30 cellular contexts compared by ENCODE assay signal in the genomic region with DNA sequence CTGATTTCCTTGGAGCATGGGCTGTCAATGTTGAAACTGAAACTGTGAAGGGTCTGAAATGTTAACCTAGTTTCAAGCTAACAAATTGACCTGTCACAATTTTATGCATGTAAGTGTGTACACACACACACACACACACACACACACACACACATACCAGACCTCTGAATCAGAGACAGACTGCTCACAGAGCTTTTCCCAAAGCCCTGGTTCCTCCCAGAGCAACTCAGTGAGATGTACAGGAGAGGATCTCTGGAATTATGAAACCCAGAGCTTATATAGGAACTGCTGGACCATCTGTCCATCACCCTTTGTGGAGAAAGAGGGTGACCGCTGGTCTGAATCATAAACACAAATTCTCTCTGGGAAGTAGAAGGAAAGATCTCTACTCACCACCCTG.
DNase-seq lines count a peak whose midpoint lies in the region; ATAC-seq and TF ChIP-seq lines count a peak whose summit lies in the region.
"Had no signal": no experiment of that assay in that cellular context is flagged by ENCODE, and none has a peak within 500 bp of the region (broad histone marks: within the 10 kb centered on the region; RNA-seq: fewer than 3 reads in every experiment).

No MANE protein-coding gene starts in this region.

- intact Hi-C loops in IMR-90 (cut with micrococcal nuclease), result loop anchor here (10.0 kb wide), 1 partner anchor 428 kb away; the partner anchor contains the start of gene FRMPD4
- intact Hi-C loops in esophagus muscularis mucosa (cut with DNase I), result no loop called here

- dilution Hi-C loops in IMR-90 (cut with HindIII; ENCODE audit: low sequenced_read_pairs, unreplicated experiment), result no loop called here

- H3K23ac ChIP-seq in IMR-90 (ENCODE audit: low read depth, low read length), result no peak overlapping the region

- H2BK15ac ChIP-seq in IMR-90 (ENCODE audit: low read depth, low read length), result no peak overlapping the region

- no peak overlapping the region for H4K5ac ChIP-seq in IMR-90 (ENCODE audit: low read depth, low read length)

- no peak overlapping the region for H3K9ac ChIP-seq in IMR-90 (ENCODE audit: low read depth, low read length)
- H3K9ac ChIP-seq: BLaER1 treated with 17β-estradiol and CSF1 and Interleukin-3, amounts not matched to agents 10 nM and 100 nM had no signal

- TF ChIP-seq CTCF in IMR-90 (conservative IDR thresholded peaks at IDR 0.05; ENCODE audit: low read depth, low read length) (no peak), cardiac fibroblast (IDR thresholded peaks at IDR 0.05; ENCODE audit: low read depth, low read length) (no peak), esophagus muscularis mucosa (IDR thresholded peaks at IDR 0.05) (no peak)

- no peak overlapping the region for H3K14ac ChIP-seq in IMR-90 (replicated peaks; ENCODE audit: low read depth, low read length)

- H3K36me3 ChIP-seq in IMR-90 (ENCODE audit: control insufficient read depth, insufficient read depth, low read length) (no peaks in the 10 kb centered on the region), esophagus muscularis mucosa (no peaks in the 10 kb centered on the region)
- H3K36me3 ChIP-seq: BLaER1 treated with 17β-estradiol and CSF1 and Interleukin-3, amounts not matched to agents 10 nM and 100 nM; neutrophil; upper lobe of right lung had no signal

- no peak overlapping the region for H2AFZ ChIP-seq in IMR-90 (replicated peaks; ENCODE audit: low read length, poor library complexity)

- H3K4me2 ChIP-seq in IMR-90 (ENCODE audit: low read depth, low read length), result no peak overlapping the region
- H3K4me2 ChIP-seq: A549; BLaER1 treated with 17β-estradiol and CSF1 and Interleukin-3, amounts not matched to agents 10 nM and 100 nM had no signal

- ATAC-seq in IMR-90 (ENCODE audit: low read depth) (peak; percentile 48; the same call in 1 of the 2 replicates), HG03460 (IDR thresholded peaks at IDR 0.05; ENCODE audit: unreplicated experiment) (no peak)
- ATAC-seq: A549; activated T-helper 17 cell treated with anti-CD3 and anti-CD28 coated beads, Interleukin-2, amount 50 U/mL, for 72 hours; HepG2; left colon; psoas muscle; Right ventricle myocardium inferior; upper lobe of right lung had no signal

- H2AK5ac ChIP-seq in IMR-90 (ENCODE audit: low read depth, low read length), result no peak overlapping the region

- H3K27me3 ChIP-seq in IMR-90 (ENCODE audit: control insufficient read depth, insufficient read depth, low read length) (no peaks in the 10 kb centered on the region), esophagus muscularis mucosa (no peaks in the 10 kb centered on the region)
- H3K27me3 ChIP-seq: neutrophil, upper lobe of right lung had no signal

- H4K8ac ChIP-seq in IMR-90 (ENCODE audit: low read depth in 2 of 2, low read length in 2 of 2), result no peak overlapping the region

- H3K56ac ChIP-seq in IMR-90 (ENCODE audit: extremely low read depth, insufficient read depth, low read length), result no peak overlapping the region

- H3K9me3 ChIP-seq in IMR-90 (ENCODE audit: control insufficient read depth, insufficient read depth, low read length), result no peaks in the 10 kb centered on the region
- no peaks in the 10 kb centered on the region for H3K9me3 ChIP-seq in esophagus muscularis mucosa
- H3K9me3 ChIP-seq: A549, Caco-2, neutrophil, upper lobe of right lung had no signal

- no peak overlapping the region for H2AK9ac ChIP-seq in IMR-90 (replicated peaks; ENCODE audit: low read depth, low read length, poor library complexity)

- POLR2A ChIA-PET in IMR-90 (lab: Charles Lee; ENCODE audit: unreplicated experiment), result no interaction called here

- H3K4me1 ChIP-seq in IMR-90 (ENCODE audit: control insufficient read depth, insufficient read depth, low read length) (no peaks in the 10 kb centered on the region), esophagus muscularis mucosa (no peaks in the 10 kb centered on the region)
- H3K4me1 ChIP-seq: A549; BLaER1 treated with 17β-estradiol and CSF1 and Interleukin-3, amounts not matched to agents 10 nM and 100 nM; Caco-2; psoas muscle; upper lobe of right lung had no signal

- in situ Hi-C loops in IMR-90 (cut with MboI; ENCODE audit: low sequenced_read_pairs), result no loop called here

- no peaks in the 10 kb centered on the region for H3K9me1 ChIP-seq in IMR-90 (ENCODE audit: insufficient read depth, low read length)

- DNase-seq in AG08395 (ENCODE audit: low spot score), result peak; percentile 13
- peak; percentile 38 for DNase-seq in IMR-90
- peak; percentile 52 to 57 for DNase-seq in cardiac fibroblast (ENCODE audit: low read depth in 2 of 2)
- peak; percentile 2 for DNase-seq in iris pigment epithelial cell (ENCODE audit: low read depth)
- no peak for DNase-seq in esophagus muscularis mucosa (ENCODE audit: extremely low spot score)
- no peak for DNase-seq in NCI-H2107 (lab: John Stamatoyannopoulos, UW)
- no peak for DNase-seq in UCSD-AML1 (lab: John Stamatoyannopoulos, UW; ENCODE audit: unreplicated experiment)
- DNase-seq: activated CD4-positive, alpha-beta T cell treated with anti-CD3 and anti-CD28 coated beads, Interleukin-2, amount 50 U/mL, for 4 hours; activated CD4-positive, CD25-positive, alpha-beta regulatory T cell; activated CD8-positive, alpha-beta memory T cell treated with anti-CD3 and anti-CD28 coated beads, Interleukin-2, amount 50 U/mL, for 48 hours; activated naive CD8-positive, alpha-beta T cell treated with anti-CD3 and anti-CD28 coated beads for 36 hours; Caco-2; DND-41; H9; left colon; mesenchymal stem cell; NCI-H1105 treated with DMSO at 0.1 percent for 48 hours; NCI-H2081; psoas muscle; substantia nigra; T1000; upper lobe of right lung had no signal

- CTCF ChIA-PET in IMR-90 (lab: Yijun Ruan, JAX), result interaction anchor here (1.6 kb wide), 1 partner anchor 424 kb away, joined by 4 read pairs; the partner anchor contains the start of gene FRMPD4

- no peak overlapping the region for H3K27ac ChIP-seq in IMR-90 (ENCODE audit: insufficient read depth, low read length)
- H3K27ac ChIP-seq in esophagus muscularis mucosa (replicated peaks in 1 of 4), result no peak overlapping the region
- H3K27ac ChIP-seq: A549; BLaER1 treated with 17β-estradiol and CSF1 and Interleukin-3, amounts not matched to agents 10 nM and 100 nM; neutrophil; psoas muscle; skin epidermis; upper lobe of right lung had no signal

- no CpG with 5 or more reads among the region's 1 CpG for WGBS in IMR-90 (ENCODE audit: extremely low coverage in 2 of 2, insufficient read length in 1 of 2), 2 experiments
- 55% methylated on average over 1 of the region's 1 CpG for WGBS in esophagus muscularis mucosa

- no peak overlapping the region for H2BK20ac ChIP-seq in IMR-90 (ENCODE audit: low read depth, low read length)

- TF ChIP-seq EP300 in esophagus muscularis mucosa (IDR thresholded peaks at IDR 0.05), result no peak

- H3K4me3 ChIP-seq in IMR-90 (ENCODE audit: insufficient read depth, low read depth, low read length), result no peak overlapping the region
- H3K4me3 ChIP-seq in cardiac fibroblast (replicated peaks in 1 of 2; ENCODE audit: low read depth in 2 of 2, low read length in 2 of 2), result no peak overlapping the region
- no peak overlapping the region for H3K4me3 ChIP-seq in esophagus muscularis mucosa
- H3K4me3 ChIP-seq: A549; BLaER1 treated with 17β-estradiol and CSF1 and Interleukin-3, amounts not matched to agents 10 nM and 100 nM; psoas muscle; skin epidermis; upper lobe of right lung had no signal

- no peak overlapping the region for H4K91ac ChIP-seq in IMR-90 (ENCODE audit: insufficient read depth, low read depth, low read length)

- no peak for TF ChIP-seq RAD21 in IMR-90 (IDR thresholded peaks at IDR 0.05; ENCODE audit: low read length)

- no peaks in the 10 kb centered on the region for H3K79me1 ChIP-seq in IMR-90 (ENCODE audit: low read depth in 1 of 2, low read length in 2 of 2)

- H4K20me1 ChIP-seq in IMR-90 (ENCODE audit: insufficient read depth, low read length), result no peaks in the 10 kb centered on the region
- H4K20me1 ChIP-seq: BLaER1 treated with 17β-estradiol and CSF1 and Interleukin-3, amounts not matched to agents 10 nM and 100 nM had no signal

- BruUV-seq in IMR-90 (replicated peaks; lab: Mats Ljungman, UMichigan), result no TSS peak

- no peak overlapping the region for H3K18ac ChIP-seq in IMR-90 (ENCODE audit: low read depth, low read length)

- TF ChIP-seq POLR2A in IMR-90 (IDR thresholded peaks at IDR 0.05; ENCODE audit: low read depth, low read length) (no peak), esophagus muscularis mucosa (IDR thresholded peaks at IDR 0.05; ENCODE audit: low read depth) (no peak)

- H3K4ac ChIP-seq in IMR-90 (ENCODE audit: low read depth, low read length), result no peak overlapping the region

- no peak overlapping the region for H2BK120ac ChIP-seq in IMR-90 (ENCODE audit: low read depth, low read length)

- H2BK5ac ChIP-seq in IMR-90 (ENCODE audit: low read depth, low read length, poor library complexity, severe bottlenecking), result no peak overlapping the region

TF ChIP-seq in IMR-90, 13 proteins besides CTCF, POLR2A, EP300 and RAD21 (continues in another document):
- no peak for TF ChIP-seq RCOR1 (IDR thresholded peaks at IDR 0.05; ENCODE audit: insufficient replicate concordance, low read length)
- no peak for TF ChIP-seq CEBPB (IDR thresholded peaks at IDR 0.05; ENCODE audit: low read depth, low read length)
- no peak for TF ChIP-seq NFE2L2 (IDR thresholded peaks at IDR 0.05; ENCODE audit: low read depth, low read length)
- TF ChIP-seq CHD1 (IDR thresholded peaks at IDR 0.05; ENCODE audit: low read depth, low read length), result no peak
- no peak for TF ChIP-seq MAFK (IDR thresholded peaks at IDR 0.05; ENCODE audit: low read depth, low read length)
- TF ChIP-seq, protein P1, sequence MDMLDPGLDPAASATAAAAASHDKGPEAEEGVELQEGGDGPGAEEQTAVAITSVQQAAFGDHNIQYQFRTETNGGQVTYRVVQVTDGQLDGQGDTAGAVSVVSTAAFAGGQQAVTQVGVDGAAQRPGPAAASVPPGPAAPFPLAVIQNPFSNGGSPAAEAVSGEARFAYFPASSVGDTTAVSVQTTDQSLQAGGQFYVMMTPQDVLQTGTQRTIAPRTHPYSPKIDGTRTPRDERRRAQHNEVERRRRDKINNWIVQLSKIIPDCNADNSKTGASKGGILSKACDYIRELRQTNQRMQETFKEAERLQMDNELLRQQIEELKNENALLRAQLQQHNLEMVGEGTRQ (IDR thresholded peaks at IDR 0.05; ENCODE audit: low read depth, low read length), result no peak
- TF ChIP-seq ELK1 (IDR thresholded peaks at IDR 0.05; ENCODE audit: borderline replicate concordance, low read depth, low read length), result no peak
- no peak for TF ChIP-seq SMC3 (IDR thresholded peaks at IDR 0.05; ENCODE audit: low read depth, low read length)
- TF ChIP-seq FOS (IDR thresholded peaks at IDR 0.05; ENCODE audit: low read depth, low read length), result no peak

Comparison
In these comparisons a context has a peak if more than half of its experiments do, and no peak if none do; other contexts are left out.
1. DNase-seq: peak in AG08395 (single experiment), IMR-90 (single experiment), cardiac fibroblast (2 of 2) and iris pigment epithelial cell (single experiment); none in esophagus muscularis mucosa (single experiment), NCI-H2107 (single experiment) and UCSD-AML1 (single experiment).